8 cellular contexts compared by ENCODE assay signal in genomic region chr3:58051658-58052261, GRCh38. TPM values are rescaled to one million over a fixed set of nuclear protein-coding genes. Genes with fewer than 3 reads are reported as not detected.
A peak's percentile ranks its signal among the peaks of the same experiment; 100 is the strongest.
DNase-seq lines count a peak whose midpoint lies in the region; ATAC-seq, FAIRE-seq and TF ChIP-seq lines count a peak whose summit lies in the region.
"Not testable (repeated sequence)": the region's sequence is repeated elsewhere in the genome, so short reads cannot be mapped to it uniquely, and the experiment has no call there.

No MANE protein-coding gene starts in this region.

- H3K36me3 ChIP-seq in PC-3 (ENCODE audit: low read depth, low read length), result peaks cover 13% of the 10 kb centered on the region; the same call in 1 of the 2 replicates
- H3K36me3 ChIP-seq in astrocyte (ENCODE audit: insufficient read depth, low read length); left lung; small intestine (ENCODE audit: control insufficient read depth in 2 of 2, insufficient read depth in 2 of 2, low read length in 2 of 2); uterus: not testable (repeated sequence)

- CTCF ChIA-PET in PC-3 (lab: Charles Lee), result interaction anchor here (0.5 to 1.0 kb wide), 2 partner anchors 22 to 82 kb away, joined by 3 to 4 read pairs; no protein-coding TSS in a partner anchor

- TF ChIP-seq POLR2A in uterus (IDR thresholded peaks at IDR 0.05), result not testable (repeated sequence)

- not testable (repeated sequence) for TF ChIP-seq CTCF in PC-3 (conservative IDR thresholded peaks at IDR 0.05; ENCODE audit: low read depth, low read length); astrocyte (IDR thresholded peaks at IDR 0.05; ENCODE audit: insufficient read depth, low read depth, low read length); left lung (IDR thresholded peaks at IDR 0.05); nephron progenitor cell (IDR thresholded peaks at IDR 0.05); uterus (IDR thresholded peaks at IDR 0.05)

- H3K4me1 Mint-ChIP-seq in astrocyte (ENCODE audit: low read depth, unreplicated experiment) (peaks cover 75% of the 10 kb centered on the region), nephron progenitor cell (peaks cover 67% of the 10 kb centered on the region)

- H3K9me3 ChIP-seq in PC-3 (ENCODE audit: low read length); astrocyte (ENCODE audit: insufficient read depth, low read depth, low read length); left lung; small intestine (ENCODE audit: control insufficient read depth, low read depth); uterus: not testable (repeated sequence)

- not testable (repeated sequence) for ATAC-seq in PC-3
- peak; percentile 5 for ATAC-seq in esophagus mucosa
- ATAC-seq in left lung, result peak; percentile 4

- in situ Hi-C loops in Caki2 (cut with HindIII; ENCODE audit: low pct_unique_long_range_greater_than_20kb, low sequenced_read_pairs), result not testable (repeated sequence)

- not testable (repeated sequence) for H2AFZ ChIP-seq in PC-3 (ENCODE audit: low read length); astrocyte (ENCODE audit: low read depth, low read length)

- H3K79me2 ChIP-seq in PC-3 (ENCODE audit: low read length) (peaks cover 97% of the 10 kb centered on the region), astrocyte (ENCODE audit: insufficient read depth, low read length) (peaks cover 95% of the 10 kb centered on the region)

- not testable (repeated sequence) for BruUV-seq in PC-3 (replicated peaks; lab: Mats Ljungman, UMichigan)

- not testable (repeated sequence) for FAIRE-seq in astrocyte (lab: Jason Lieb, UNC); small intestine (lab: Jason Lieb, UNC)

- H3F3A ChIP-seq in PC-3 (ENCODE audit: low read length, unreplicated experiment), result peaks cover 42% of the 10 kb centered on the region

- not testable (repeated sequence) for H3K36me3 Mint-ChIP-seq in astrocyte (ENCODE audit: low read depth, unreplicated experiment)
- H3K36me3 Mint-ChIP-seq in nephron progenitor cell (ENCODE audit: low read depth), result peaks cover 18% of the 10 kb centered on the region

- H3K4me3 Mint-ChIP-seq in astrocyte (ENCODE audit: unreplicated experiment), result peak overlapping the region; percentile 64
- not testable (repeated sequence) for H3K4me3 Mint-ChIP-seq in nephron progenitor cell

- H3K27me3 Mint-ChIP-seq in astrocyte (ENCODE audit: low read depth, unreplicated experiment); nephron progenitor cell (ENCODE audit: low read depth, poor library complexity): not testable (repeated sequence)

- POLR2A ChIA-PET in PC-3 (lab: Charles Lee; ENCODE audit: unreplicated experiment), result interaction anchor here (0.5 to 0.6 kb wide), 3 partner anchors 47 to 257 kb away, joined by 3 to 7 read pairs (median 3); no protein-coding TSS in a partner anchor

- not testable (repeated sequence) for H3K9me2 ChIP-seq in PC-3 (replicated peaks; ENCODE audit: low read length)

- peak; percentile 59 for DNase-seq in Caki2 (ENCODE audit: low read depth)
- DNase-seq in PC-3; astrocyte (ENCODE audit: low read depth); left lung; nephron progenitor cell; small intestine; uterus: not testable (repeated sequence)

- H3K4me1 ChIP-seq in PC-3 (ENCODE audit: insufficient read depth, low read length) (peaks cover 76% of the 10 kb centered on the region), astrocyte (ENCODE audit: insufficient read depth, low read length) (peaks cover 68% of the 10 kb centered on the region), left lung (peaks cover 26 to 44% of the 10 kb centered on the region in 2 donors), small intestine (ENCODE audit: control insufficient read depth in 2 of 2, insufficient read depth in 1 of 2, low read depth in 1 of 2, low read length in 1 of 2) (peaks cover 10 to 21% of the 10 kb centered on the region in 2 donors)
- H3K4me1 ChIP-seq in uterus, result not testable (repeated sequence)

- H4K20me1 ChIP-seq in PC-3 (ENCODE audit: low read length), result peaks cover 13% of the 10 kb centered on the region; the same call in 1 of the 2 replicates
- not testable (repeated sequence) for H4K20me1 ChIP-seq in astrocyte (ENCODE audit: insufficient read depth, low read length)

- H3K27ac Mint-ChIP-seq in astrocyte (ENCODE audit: unreplicated experiment), result peak overlapping the region; percentile 99
- peak overlapping the region; percentile 66 for H3K27ac Mint-ChIP-seq in nephron progenitor cell

- H3K9ac ChIP-seq in PC-3 (ENCODE audit: low read length) (peak overlapping the region; percentile 74), astrocyte (ENCODE audit: low read length) (peak overlapping the region; percentile 72)

- 63 to 80% (median 69%) methylated on average over 15 of the region's 15 CpGs for WGBS in small intestine, 3 donors

- intact Hi-C loops in PC-3 (cut with micrococcal nuclease); left lung (cut with DNase I); uterus (cut with DNase I; ENCODE audit: low total_unique reads): not testable (repeated sequence)

- H3K9me3 Mint-ChIP-seq in astrocyte (ENCODE audit: unreplicated experiment); nephron progenitor cell: not testable (repeated sequence)

- not testable (repeated sequence) for H3K27me3 ChIP-seq in PC-3 (ENCODE audit: low read length); astrocyte (ENCODE audit: insufficient read depth, low read length); left lung; small intestine (ENCODE audit: control insufficient read depth in 2 of 2, insufficient read depth in 2 of 2, low read length in 2 of 2); uterus

- peak overlapping the region; percentile 71 for H3K4me2 ChIP-seq in PC-3 (ENCODE audit: low read length)
- peak overlapping the region; percentile 75 for H3K4me2 ChIP-seq in astrocyte (ENCODE audit: low read length)

- H3K27ac ChIP-seq in PC-3 (ENCODE audit: low read length) (peak overlapping the region; percentile 98), astrocyte (ENCODE audit: low read depth, low read length) (peak overlapping the region; percentile 93), left lung (peak overlapping the region; percentile 68), small intestine (ENCODE audit: low read depth in 1 of 2, low read length in 1 of 2) (peak overlapping the region; percentile 59 to 70), uterus (peak overlapping the region; percentile 75)

- peak overlapping the region; percentile 19; the same call in 1 of the 2 replicates for H3K4me3 ChIP-seq in PC-3 (ENCODE audit: low read length)
- not testable (repeated sequence) for H3K4me3 ChIP-seq in astrocyte (ENCODE audit: insufficient read depth, low read depth, low read length); left lung; small intestine (ENCODE audit: low read depth in 1 of 2, low read length in 2 of 2); uterus

RNA-seq across cellular contexts. Expression of gene FLNB, which starts 43.5 kb away (rescaled TPM):
- total RNA-seq in Caki2 (2014; rRNA removed; shearing (Covaris generic); ENCODE audit: low replicate concordance), result 173 and 197 TPM in 2 replicates
- total RNA-seq in PC-3 (2014; rRNA removed) (505 and 546 TPM in 2 replicates), astrocyte (434 and 521 TPM in 2 replicates), esophagus mucosa (124 TPM), left lung (100 to 1,000 TPM in 1 of 2 donors, 10 to 100 TPM in 1; 80.1 to 126 TPM), uterus (100 to 1,000 TPM in 3 of 4 donors, 10 to 100 TPM in 1; 52.4 to 283 (median 148) TPM)
- 100 to 1,000 TPM; 137 to 335 (median 268) TPM for polyA plus RNA-seq in small intestine
